ENCODE assay signal across 11 cellular contexts in genomic region chr11:57764972-57765371, GRCh38. TPM values are rescaled to one million over a fixed set of nuclear protein-coding genes. Genes with fewer than 3 reads are reported as not detected.
DNase-seq lines count a peak whose midpoint lies in the region; ATAC-seq and TF ChIP-seq lines count a peak whose summit lies in the region.
"Had no signal": no experiment of that assay in that cellular context is flagged by ENCODE, and none has a peak within 500 bp of the region (broad histone marks: within the 10 kb centered on the region; RNA-seq: fewer than 3 reads in every experiment).

No MANE protein-coding gene starts in this region.

- no peak overlapping the region for H3K4me3 ChIP-seq in DND-41 (ENCODE audit: low read depth in 1 of 2, low read length in 2 of 2)
- H3K4me3 ChIP-seq in astrocyte of the spinal cord (ENCODE audit: low read depth, low read length), result peak overlapping the region; percentile 96
- peak overlapping the region; percentile 61 to 100 for H3K4me3 ChIP-seq in gastroesophageal sphincter
- H3K4me3 ChIP-seq in rectal smooth muscle tissue (ENCODE audit: low read length), result peak overlapping the region; percentile 93
- H3K4me3 ChIP-seq in lower leg skin (ENCODE audit: low read depth, poor library complexity, severe bottlenecking), result no peak overlapping the region

- H3K4me1 ChIP-seq in DND-41 (ENCODE audit: insufficient read depth, low read length) (peaks cover 11% of the 10 kb centered on the region; the same call in 1 of the 2 replicates), gastroesophageal sphincter (peaks cover 10 to 62% (median 17%) of the 10 kb centered on the region in 3 donors), rectal smooth muscle tissue (ENCODE audit: control insufficient read depth, insufficient read depth, low read length) (peaks cover 4% of the 10 kb centered on the region)

- H4K20me1 ChIP-seq in DND-41 (ENCODE audit: insufficient read depth, low read length), result no peaks in the 10 kb centered on the region

- intact Hi-C loops in lower leg skin (cut with DNase I; ENCODE audit: low total_unique reads), result no loop called here

- H3K36me3 ChIP-seq in DND-41 (ENCODE audit: insufficient read depth, low read length) (no peaks in the 10 kb centered on the region), gastroesophageal sphincter (no peaks in the 10 kb centered on the region), rectal smooth muscle tissue (ENCODE audit: control insufficient read depth, insufficient read depth, low read length) (peaks cover 2% of the 10 kb centered on the region)

- H3K9ac ChIP-seq in DND-41 (ENCODE audit: low read depth, low read length) (no peak overlapping the region), rectal smooth muscle tissue (ENCODE audit: low read length) (no peak overlapping the region)

- H3K4me2 ChIP-seq in DND-41 (ENCODE audit: insufficient read depth, low read length), result peak overlapping the region; percentile 57; the same call in 1 of the 2 replicates

- H3K27ac ChIP-seq in DND-41 (ENCODE audit: low read length) (no peak overlapping the region), gastroesophageal sphincter (peak overlapping the region in 3 of 4 donors; percentile 85 to 90 (median 87)), rectal smooth muscle tissue (ENCODE audit: low read depth, low read length) (no peak overlapping the region)

- H3K27me3 ChIP-seq in DND-41 (ENCODE audit: insufficient read depth, low read length, poor library complexity) (no peaks in the 10 kb centered on the region), gastroesophageal sphincter (no peaks in the 10 kb centered on the region), rectal smooth muscle tissue (ENCODE audit: control insufficient read depth, insufficient read depth, low read length) (no peaks in the 10 kb centered on the region)

- DNase-seq in DND-41 (no peak), astrocyte of the spinal cord (ENCODE audit: low read depth, low spot score) (no peak), medulla oblongata (ENCODE audit: extremely low spot score) (no peak), lower leg skin (ENCODE audit: low spot score in 2 of 2) (no peak)
- DNase-seq: CD8-positive, alpha-beta T cell; NCI-H2107 had no signal

- H2AFZ ChIP-seq in DND-41 (ENCODE audit: low read depth, low read length), result no peak overlapping the region

- H3K9me3 ChIP-seq in DND-41 (ENCODE audit: insufficient read depth, low read length, severe bottlenecking), result no peaks in the 10 kb centered on the region
- H3K9me3 ChIP-seq in gastroesophageal sphincter, result no peaks in the 10 kb centered on the region

- WGBS in gastroesophageal sphincter (ENCODE audit: low coverage in 1 of 2), 2 donors, result 5 to 18% methylated on average over 2 of the region's 2 CpGs
- 11 to 17% methylated on average over 2 of the region's 2 CpGs for WGBS in lower leg skin, 2 donors

- H3K79me2 ChIP-seq in DND-41 (ENCODE audit: insufficient read depth, low read length), result peaks cover 58% of the 10 kb centered on the region

- TF ChIP-seq EP300 in gastroesophageal sphincter (IDR thresholded peaks at IDR 0.05), result no peak

- in situ Hi-C loops in astrocyte of the spinal cord (cut with HindIII; ENCODE audit: low sequenced_read_pairs), result no loop called here

- no peak for ATAC-seq in DND-41 (ENCODE audit: insufficient read depth, low read depth)
- ATAC-seq in gastroesophageal sphincter, result no peak
- ATAC-seq in HG03354 (IDR thresholded peaks at IDR 0.05; ENCODE audit: poor library complexity, severe bottlenecking, unreplicated experiment), result no peak
- no peak for ATAC-seq in GM19351 (IDR thresholded peaks at IDR 0.05; ENCODE audit: unreplicated experiment)
- ATAC-seq: CD8-positive, alpha-beta T cell had no signal

- TF ChIP-seq POLR2A in gastroesophageal sphincter (IDR thresholded peaks at IDR 0.05) (no peak), lower leg skin (IDR thresholded peaks at IDR 0.05) (no peak)

- TF ChIP-seq CTCF in DND-41 (IDR thresholded peaks at IDR 0.05; ENCODE audit: borderline replicate concordance, extremely low read depth, low read length, poor library complexity, severe bottlenecking) (no peak), astrocyte of the spinal cord (IDR thresholded peaks at IDR 0.05; ENCODE audit: low read depth, low read length) (no peak), gastroesophageal sphincter (IDR thresholded peaks at IDR 0.05) (no peak), lower leg skin (IDR thresholded peaks at IDR 0.05) (no peak)

RNA-seq across cellular contexts. Expression of gene CTNND1, which starts 3.4 kb away (rescaled TPM):
- total RNA-seq in gastroesophageal sphincter (100 to 1,000 TPM in 1 of 4 donors, 10 to 100 TPM in 3; 87.6 to 123 (median 93.8) TPM), lower leg skin (100 to 1,000 TPM; 186 to 243 (median 197) TPM)

RNA-seq across cellular contexts. Expression of gene BTBD18, which starts 13.4 kb away (rescaled TPM):
- total RNA-seq in gastroesophageal sphincter (not detected), lower leg skin (not detected)
- total RNA-seq: CD8-positive, alpha-beta T cell; H4 had no signal

RNA-seq across cellular contexts. Expression of gene SELENOH, which starts 23.7 kb away (rescaled TPM):
- 100 to 1,000 TPM in 2 of 4 donors, 10 to 100 TPM in 2; 81.2 to 143 (median 97.0) TPM for total RNA-seq in gastroesophageal sphincter
- 100 to 1,000 TPM; 113 to 133 (median 124) TPM for total RNA-seq in lower leg skin

RNA-seq across cellular contexts. Expression of gene TMX2, which starts 52.6 kb away (rescaled TPM):
- total RNA-seq in gastroesophageal sphincter (10 to 100 TPM; 44.0 to 52.1 (median 50.0) TPM), lower leg skin (10 to 100 TPM; 41.8 to 60.4 (median 45.4) TPM)

RNA-seq across cellular contexts. Expression of gene MED19, which starts 53.0 kb away (rescaled TPM):
- total RNA-seq in gastroesophageal sphincter, result 10 to 100 TPM; 10.4 to 15.5 (median 12.5) TPM
- 10 to 100 TPM; 19.4 to 25.5 (median 23.0) TPM for total RNA-seq in lower leg skin

Comparison
In these comparisons a context has a peak if more than half of its experiments do, and no peak if none do; other contexts are left out.
1. H3K27ac ChIP-seq: peak in gastroesophageal sphincter (3 of 4); none in DND-41 (single experiment) and rectal smooth muscle tissue (single experiment).
2. H3K4me3 ChIP-seq: peak in astrocyte of the spinal cord (single experiment), gastroesophageal sphincter (2 of 2) and rectal smooth muscle tissue (single experiment); none in DND-41 (0 of 2) and lower leg skin (single experiment).